1 cellular context compared by ENCODE assay signal in the genomic region with DNA sequence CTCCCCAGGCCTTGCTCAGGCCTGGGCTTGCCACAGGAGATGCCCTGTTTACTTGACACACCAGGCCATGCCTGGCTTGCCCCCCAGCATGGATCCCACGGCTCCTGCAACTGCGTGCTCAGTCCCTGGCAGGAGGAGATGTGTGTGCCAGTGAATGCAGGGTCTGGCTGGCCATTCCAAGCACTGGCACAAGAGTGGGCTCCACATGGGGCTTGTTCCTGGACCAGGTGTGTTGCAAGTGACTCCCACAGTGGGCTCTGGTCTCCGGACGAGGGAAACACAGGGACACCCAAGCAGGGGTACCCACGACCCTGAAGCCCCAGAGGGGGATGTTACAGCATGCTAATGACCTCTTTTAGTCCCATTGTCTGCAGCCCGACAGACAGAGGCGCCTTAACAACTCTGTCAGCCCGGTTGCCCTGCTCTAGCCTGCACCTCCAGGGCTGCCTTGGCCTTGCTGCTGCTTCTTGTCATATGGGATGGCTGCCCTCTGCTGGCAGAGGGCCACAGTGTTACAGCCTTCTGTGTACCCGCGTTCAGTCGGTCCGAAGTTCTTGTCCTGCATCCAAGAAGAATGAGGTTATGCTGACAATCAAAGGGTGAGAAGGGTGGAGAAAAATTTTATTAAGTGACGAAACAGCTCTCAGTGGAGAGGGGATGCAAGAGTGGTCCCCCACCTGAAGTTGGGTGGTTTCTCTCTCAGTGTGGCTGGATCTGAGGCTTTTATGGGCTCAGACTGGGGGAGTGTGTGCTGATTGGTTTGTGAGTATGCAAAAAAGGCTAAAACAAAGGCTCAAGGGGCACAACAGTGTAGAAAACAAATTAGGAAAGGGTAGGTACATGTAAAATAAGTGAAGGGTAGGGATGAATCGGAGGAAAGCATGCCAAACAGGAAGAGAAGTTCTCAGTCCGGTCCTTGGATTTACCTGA.
TF ChIP-seq lines count a peak whose summit lies in the region.

No MANE protein-coding gene starts in this region.

TF ChIP-seq in HepG2, 621 proteins besides CTCF, POLR2A, EP300 and RAD21 (continued from another document and continues in another):
- TF ChIP-seq FOSL2 (CRISPR knock-in tag; IDR thresholded peaks at IDR 0.05): peak; percentile 35
- peak; percentile 50; the same call in 1 of the 2 replicates for TF ChIP-seq GATAD2A (CRISPR knock-in tag; IDR thresholded peaks at IDR 0.05)
- TF ChIP-seq THAP11 (CRISPR knock-in tag; IDR thresholded peaks at IDR 0.05): 0 out of 2 replicates have a peak, but pooled peaks have one; percentile 40
- TF ChIP-seq ZMYM3 (CRISPR knock-in tag; IDR thresholded peaks at IDR 0.05): no peak
- TF ChIP-seq SAP130 (CRISPR knock-in tag; IDR thresholded peaks at IDR 0.05; ENCODE audit: low read depth): 0 out of 2 replicates have a peak, but pooled peaks have one; percentile 10
- TF ChIP-seq, protein P1, sequence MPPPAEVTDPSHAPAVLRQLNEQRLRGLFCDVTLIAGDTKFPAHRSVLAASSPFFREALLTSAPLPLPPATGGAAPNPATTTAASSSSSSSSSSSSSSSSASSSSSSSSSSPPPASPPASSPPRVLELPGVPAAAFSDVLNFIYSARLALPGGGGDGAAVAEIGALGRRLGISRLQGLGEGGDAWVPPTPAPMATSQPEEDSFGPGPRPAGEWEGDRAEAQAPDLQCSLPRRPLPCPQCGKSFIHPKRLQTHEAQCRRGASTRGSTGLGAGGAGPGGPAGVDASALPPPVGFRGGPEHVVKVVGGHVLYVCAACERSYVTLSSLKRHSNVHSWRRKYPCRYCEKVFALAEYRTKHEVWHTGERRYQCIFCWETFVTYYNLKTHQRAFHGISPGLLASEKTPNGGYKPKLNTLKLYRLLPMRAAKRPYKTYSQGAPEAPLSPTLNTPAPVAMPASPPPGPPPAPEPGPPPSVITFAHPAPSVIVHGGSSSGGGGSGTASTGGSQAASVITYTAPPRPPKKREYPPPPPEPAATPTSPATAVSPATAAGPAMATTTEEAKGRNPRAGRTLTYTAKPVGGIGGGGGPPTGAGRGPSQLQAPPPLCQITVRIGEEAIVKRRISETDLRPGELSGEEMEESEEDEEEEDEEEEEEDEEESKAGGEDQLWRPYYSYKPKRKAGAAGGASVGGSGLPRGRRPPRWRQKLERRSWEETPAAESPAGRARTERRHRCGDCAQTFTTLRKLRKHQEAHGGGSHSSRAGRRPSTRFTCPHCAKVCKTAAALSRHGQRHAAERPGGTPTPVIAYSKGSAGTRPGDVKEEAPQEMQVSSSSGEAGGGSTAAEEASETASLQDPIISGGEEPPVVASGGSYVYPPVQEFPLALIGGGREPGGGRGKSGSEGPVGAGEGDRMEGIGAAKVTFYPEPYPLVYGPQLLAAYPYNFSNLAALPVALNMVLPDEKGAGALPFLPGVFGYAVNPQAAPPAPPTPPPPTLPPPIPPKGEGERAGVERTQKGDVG (CRISPR knock-in tag; IDR thresholded peaks at IDR 0.05; ENCODE audit: borderline replicate concordance): peak; percentile 50; the same call in 1 of the 2 replicates
- TF ChIP-seq FOXC1 (CRISPR knock-in tag; IDR thresholded peaks at IDR 0.05; ENCODE audit: borderline replicate concordance): peak; percentile 79; the same call in 1 of the 2 replicates
- peak; percentile 54; the same call in 1 of the 2 replicates for TF ChIP-seq ZMYM2 (CRISPR knock-in tag; IDR thresholded peaks at IDR 0.05)
- 0 out of 2 replicates have a peak, but pooled peaks have one; percentile 55 for TF ChIP-seq MXD4 (CRISPR knock-in tag; IDR thresholded peaks at IDR 0.05)
- TF ChIP-seq ZNF331 (CRISPR knock-in tag; IDR thresholded peaks at IDR 0.05): 0 out of 2 replicates have a peak, but pooled peaks have one; percentile 61
- TF ChIP-seq, protein P2, sequence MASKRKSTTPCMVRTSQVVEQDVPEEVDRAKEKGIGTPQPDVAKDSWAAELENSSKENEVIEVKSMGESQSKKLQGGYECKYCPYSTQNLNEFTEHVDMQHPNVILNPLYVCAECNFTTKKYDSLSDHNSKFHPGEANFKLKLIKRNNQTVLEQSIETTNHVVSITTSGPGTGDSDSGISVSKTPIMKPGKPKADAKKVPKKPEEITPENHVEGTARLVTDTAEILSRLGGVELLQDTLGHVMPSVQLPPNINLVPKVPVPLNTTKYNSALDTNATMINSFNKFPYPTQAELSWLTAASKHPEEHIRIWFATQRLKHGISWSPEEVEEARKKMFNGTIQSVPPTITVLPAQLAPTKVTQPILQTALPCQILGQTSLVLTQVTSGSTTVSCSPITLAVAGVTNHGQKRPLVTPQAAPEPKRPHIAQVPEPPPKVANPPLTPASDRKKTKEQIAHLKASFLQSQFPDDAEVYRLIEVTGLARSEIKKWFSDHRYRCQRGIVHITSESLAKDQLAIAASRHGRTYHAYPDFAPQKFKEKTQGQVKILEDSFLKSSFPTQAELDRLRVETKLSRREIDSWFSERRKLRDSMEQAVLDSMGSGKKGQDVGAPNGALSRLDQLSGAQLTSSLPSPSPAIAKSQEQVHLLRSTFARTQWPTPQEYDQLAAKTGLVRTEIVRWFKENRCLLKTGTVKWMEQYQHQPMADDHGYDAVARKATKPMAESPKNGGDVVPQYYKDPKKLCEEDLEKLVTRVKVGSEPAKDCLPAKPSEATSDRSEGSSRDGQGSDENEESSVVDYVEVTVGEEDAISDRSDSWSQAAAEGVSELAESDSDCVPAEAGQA (IDR thresholded peaks at IDR 0.05; ENCODE audit: low read depth): peak; percentile 37; the same call in 1 of the 2 replicates
- TF ChIP-seq, protein P2 (CRISPR knock-in tag; IDR thresholded peaks at IDR 0.05; ENCODE audit: borderline replicate concordance): no peak
- TF ChIP-seq ZNF790 (CRISPR knock-in tag; IDR thresholded peaks at IDR 0.05; ENCODE audit: borderline replicate concordance): no peak
- TF ChIP-seq RNF2 (conservative IDR thresholded peaks at IDR 0.05; ENCODE audit: low read depth): no peak
- TF ChIP-seq, protein P3, sequence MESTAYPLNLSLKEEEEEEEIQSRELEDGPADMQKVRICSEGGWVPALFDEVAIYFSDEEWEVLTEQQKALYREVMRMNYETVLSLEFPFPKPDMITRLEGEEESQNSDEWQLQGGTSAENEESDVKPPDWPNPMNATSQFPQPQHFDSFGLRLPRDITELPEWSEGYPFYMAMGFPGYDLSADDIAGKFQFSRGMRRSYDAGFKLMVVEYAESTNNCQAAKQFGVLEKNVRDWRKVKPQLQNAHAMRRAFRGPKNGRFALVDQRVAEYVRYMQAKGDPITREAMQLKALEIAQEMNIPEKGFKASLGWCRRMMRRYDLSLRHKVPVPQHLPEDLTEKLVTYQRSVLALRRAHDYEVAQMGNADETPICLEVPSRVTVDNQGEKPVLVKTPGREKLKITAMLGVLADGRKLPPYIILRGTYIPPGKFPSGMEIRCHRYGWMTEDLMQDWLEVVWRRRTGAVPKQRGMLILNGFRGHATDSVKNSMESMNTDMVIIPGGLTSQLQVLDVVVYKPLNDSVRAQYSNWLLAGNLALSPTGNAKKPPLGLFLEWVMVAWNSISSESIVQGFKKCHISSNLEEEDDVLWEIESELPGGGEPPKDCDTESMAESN (CRISPR knock-in tag; conservative IDR thresholded peaks at IDR 0.05): peak; percentile 60; the same call in 1 of the 2 replicates
- TF ChIP-seq POGZ (CRISPR knock-in tag; IDR thresholded peaks at IDR 0.05): peak; percentile 62; the same call in 1 of the 2 replicates
- peak; percentile 93 for TF ChIP-seq SMC3 (IDR thresholded peaks at IDR 0.05; ENCODE audit: low read length)
- no peak for TF ChIP-seq ZSCAN21 (CRISPR knock-in tag; IDR thresholded peaks at IDR 0.05; ENCODE audit: borderline replicate concordance)
- peak; percentile 79; the same call in 1 of the 2 replicates for TF ChIP-seq ZNF614 (CRISPR knock-in tag; IDR thresholded peaks at IDR 0.05; ENCODE audit: borderline replicate concordance)
- TF ChIP-seq ATF4 (CRISPR knock-in tag; IDR thresholded peaks at IDR 0.05): 0 out of 4 replicates have a peak, but pooled peaks of 1 of the 2 experiments have one; percentile 19
- 0 out of 2 replicates have a peak, but pooled peaks have one; percentile 38 for TF ChIP-seq MTA1 (CRISPR knock-in tag; IDR thresholded peaks at IDR 0.05; ENCODE audit: borderline replicate concordance)
- no peak for TF ChIP-seq GABPA (IDR thresholded peaks at IDR 0.05; ENCODE audit: low read depth, low read length)
- no peak for TF ChIP-seq GABPA (CRISPR knock-in tag; IDR thresholded peaks at IDR 0.05; ENCODE audit: low read depth)
- TF ChIP-seq RFX3 (CRISPR knock-in tag; IDR thresholded peaks at IDR 0.05): no peak
- no peak for TF ChIP-seq ZNF660 (CRISPR knock-in tag; IDR thresholded peaks at IDR 0.05; ENCODE audit: borderline replicate concordance, low read depth)
- TF ChIP-seq SMARCE1 (IDR thresholded peaks at IDR 0.05; ENCODE audit: borderline replicate concordance): no peak
- TF ChIP-seq, protein P4, sequence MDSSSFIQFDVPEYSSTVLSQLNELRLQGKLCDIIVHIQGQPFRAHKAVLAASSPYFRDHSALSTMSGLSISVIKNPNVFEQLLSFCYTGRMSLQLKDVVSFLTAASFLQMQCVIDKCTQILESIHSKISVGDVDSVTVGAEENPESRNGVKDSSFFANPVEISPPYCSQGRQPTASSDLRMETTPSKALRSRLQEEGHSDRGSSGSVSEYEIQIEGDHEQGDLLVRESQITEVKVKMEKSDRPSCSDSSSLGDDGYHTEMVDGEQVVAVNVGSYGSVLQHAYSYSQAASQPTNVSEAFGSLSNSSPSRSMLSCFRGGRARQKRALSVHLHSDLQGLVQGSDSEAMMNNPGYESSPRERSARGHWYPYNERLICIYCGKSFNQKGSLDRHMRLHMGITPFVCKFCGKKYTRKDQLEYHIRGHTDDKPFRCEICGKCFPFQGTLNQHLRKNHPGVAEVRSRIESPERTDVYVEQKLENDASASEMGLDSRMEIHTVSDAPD (CRISPR knock-in tag; IDR thresholded peaks at IDR 0.05): no peak
- TF ChIP-seq BHLHE40 (IDR thresholded peaks at IDR 0.05; ENCODE audit: low read length): no peak
- TF ChIP-seq CENPBD1 (CRISPR knock-in tag; IDR thresholded peaks at IDR 0.05; ENCODE audit: borderline replicate concordance, low read depth): no peak
- 0 out of 2 replicates have a peak, but pooled peaks have one; percentile 67 for TF ChIP-seq MIXL1 (CRISPR knock-in tag; IDR thresholded peaks at IDR 0.05)
- TF ChIP-seq THAP7 (CRISPR knock-in tag; IDR thresholded peaks at IDR 0.05): 0 out of 2 replicates have a peak, but pooled peaks have one; percentile 7
- no peak for TF ChIP-seq ZNF782 (CRISPR knock-in tag; IDR thresholded peaks at IDR 0.05; ENCODE audit: borderline replicate concordance)
- TF ChIP-seq, protein P5, sequence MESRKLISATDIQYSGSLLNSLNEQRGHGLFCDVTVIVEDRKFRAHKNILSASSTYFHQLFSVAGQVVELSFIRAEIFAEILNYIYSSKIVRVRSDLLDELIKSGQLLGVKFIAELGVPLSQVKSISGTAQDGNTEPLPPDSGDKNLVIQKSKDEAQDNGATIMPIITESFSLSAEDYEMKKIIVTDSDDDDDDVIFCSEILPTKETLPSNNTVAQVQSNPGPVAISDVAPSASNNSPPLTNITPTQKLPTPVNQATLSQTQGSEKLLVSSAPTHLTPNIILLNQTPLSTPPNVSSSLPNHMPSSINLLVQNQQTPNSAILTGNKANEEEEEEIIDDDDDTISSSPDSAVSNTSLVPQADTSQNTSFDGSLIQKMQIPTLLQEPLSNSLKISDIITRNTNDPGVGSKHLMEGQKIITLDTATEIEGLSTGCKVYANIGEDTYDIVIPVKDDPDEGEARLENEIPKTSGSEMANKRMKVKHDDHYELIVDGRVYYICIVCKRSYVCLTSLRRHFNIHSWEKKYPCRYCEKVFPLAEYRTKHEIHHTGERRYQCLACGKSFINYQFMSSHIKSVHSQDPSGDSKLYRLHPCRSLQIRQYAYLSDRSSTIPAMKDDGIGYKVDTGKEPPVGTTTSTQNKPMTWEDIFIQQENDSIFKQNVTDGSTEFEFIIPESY (CRISPR knock-in tag; IDR thresholded peaks at IDR 0.05): peak; percentile 22; the same call in 1 of the 2 replicates
- no peak for TF ChIP-seq ZNF326 (CRISPR knock-in tag; IDR thresholded peaks at IDR 0.05; ENCODE audit: borderline replicate concordance)
- no peak for TF ChIP-seq ZNF124 (CRISPR knock-in tag; IDR thresholded peaks at IDR 0.05)
- TF ChIP-seq, protein P6, sequence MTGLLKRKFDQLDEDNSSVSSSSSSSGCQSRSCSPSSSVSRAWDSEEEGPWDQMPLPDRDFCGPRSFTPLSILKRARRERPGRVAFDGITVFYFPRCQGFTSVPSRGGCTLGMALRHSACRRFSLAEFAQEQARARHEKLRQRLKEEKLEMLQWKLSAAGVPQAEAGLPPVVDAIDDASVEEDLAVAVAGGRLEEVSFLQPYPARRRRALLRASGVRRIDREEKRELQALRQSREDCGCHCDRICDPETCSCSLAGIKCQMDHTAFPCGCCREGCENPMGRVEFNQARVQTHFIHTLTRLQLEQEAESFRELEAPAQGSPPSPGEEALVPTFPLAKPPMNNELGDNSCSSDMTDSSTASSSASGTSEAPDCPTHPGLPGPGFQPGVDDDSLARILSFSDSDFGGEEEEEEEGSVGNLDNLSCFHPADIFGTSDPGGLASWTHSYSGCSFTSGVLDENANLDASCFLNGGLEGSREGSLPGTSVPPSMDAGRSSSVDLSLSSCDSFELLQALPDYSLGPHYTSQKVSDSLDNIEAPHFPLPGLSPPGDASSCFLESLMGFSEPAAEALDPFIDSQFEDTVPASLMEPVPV (CRISPR knock-in tag; IDR thresholded peaks at IDR 0.05): no peak
- TF ChIP-seq ZMYM4 (CRISPR knock-in tag; IDR thresholded peaks at IDR 0.05): peak; percentile 79
